ENCODE assay signal across 9 cellular contexts in genomic region chr1:941027-941587, GRCh38. TPM values are rescaled to one million over a fixed set of nuclear protein-coding genes. Genes with fewer than 3 reads are reported as not detected.
DNase-seq lines count a peak whose midpoint lies in the region; ATAC-seq and TF ChIP-seq lines count a peak whose summit lies in the region.
"Had no signal": no experiment of that assay in that cellular context is flagged by ENCODE, and none has a peak within 500 bp of the region (broad histone marks: within the 10 kb centered on the region; RNA-seq: fewer than 3 reads in every experiment).

No MANE protein-coding gene starts in this region.

- H3K4me3 ChIP-seq in DOHH2 (ENCODE audit: low read length) (no peak overlapping the region), PC-9 (peak overlapping the region; percentile 49; the same call in 1 of the 2 replicates), epithelial cell of proximal tubule (ENCODE audit: low read depth, low read length) (peak overlapping the region; percentile 40)

- H3K4me1 ChIP-seq in DOHH2 (ENCODE audit: control insufficient read depth, low read length) (peaks cover 20% of the 10 kb centered on the region), PC-9 (replicated peaks; ENCODE audit: insufficient read depth) (peaks cover 27% of the 10 kb centered on the region)

- H3K9me3 ChIP-seq in DOHH2 (ENCODE audit: control insufficient read depth, insufficient read depth, low read length) (no peaks in the 10 kb centered on the region), PC-9 (ENCODE audit: insufficient read depth, low read depth) (no peaks in the 10 kb centered on the region)

- CTCF ChIA-PET in PC-9 (lab: Charles Lee), result no interaction called here

- POLR2A ChIA-PET in PC-9 (lab: Charles Lee; ENCODE audit: unreplicated experiment), result no interaction called here

- no peak for ATAC-seq in HG03108 (IDR thresholded peaks at IDR 0.05; ENCODE audit: unreplicated experiment)

- DNase-seq in PC-9, result no peak
- no peak for DNase-seq in epithelial cell of proximal tubule (ENCODE audit: low read depth)
- DNase-seq in retina, result peak; percentile 80
- DNase-seq in DMS 273 (lab: John Stamatoyannopoulos, UW; ENCODE audit: unreplicated experiment), result no peak
- no peak for DNase-seq in stimulated activated CD4-positive, alpha-beta T cell treated with anti-CD3 and anti-CD28 coated beads, Interleukin-4, amount 100 ng/mL, for 4 hours
- DNase-seq in dermis blood vessel endothelial cell, result no peak

- BruUV-seq in PC-9 (replicated peaks; lab: Mats Ljungman, UMichigan), result no TSS peak

- no peaks in the 10 kb centered on the region for H3F3A ChIP-seq in DOHH2 (ENCODE audit: control insufficient read depth, insufficient read depth)
- H3F3A ChIP-seq in PC-9 (ENCODE audit: insufficient read depth, low read depth), result peaks cover 21% of the 10 kb centered on the region; the same call in 1 of the 2 replicates

- peak overlapping the region; percentile 39; the same call in 1 of the 2 replicates for H3K4me2 ChIP-seq in DOHH2 (ENCODE audit: low read length)
- peak overlapping the region; percentile 79 for H3K4me2 ChIP-seq in PC-9

- H3K36me3 ChIP-seq in DOHH2 (ENCODE audit: control insufficient read depth, low read length) (peaks cover 9% of the 10 kb centered on the region), PC-9 (ENCODE audit: low read depth) (no peaks in the 10 kb centered on the region)

- no peak overlapping the region for H3K27ac ChIP-seq in DOHH2 (ENCODE audit: low read depth, low read length)
- no peak overlapping the region for H3K27ac ChIP-seq in PC-9

- no peak overlapping the region for H2AFZ ChIP-seq in PC-9

- H3K27me3 ChIP-seq in DOHH2 (ENCODE audit: control insufficient read depth, low read length), result peaks cover 47% of the 10 kb centered on the region
- peaks cover 33% of the 10 kb centered on the region for H3K27me3 ChIP-seq in PC-9 (ENCODE audit: insufficient read depth, low read depth)

- TF ChIP-seq CTCF in DOHH2 (IDR thresholded peaks at IDR 0.05; ENCODE audit: low read depth, low read length, poor library complexity, severe bottlenecking), result no peak
- TF ChIP-seq CTCF in PC-9 (conservative IDR thresholded peaks at IDR 0.05), result no peak
- no peak for TF ChIP-seq CTCF in epithelial cell of proximal tubule (conservative IDR thresholded peaks at IDR 0.05; ENCODE audit: low read depth, low read length)

- H4K20me1 ChIP-seq in DOHH2 (ENCODE audit: control insufficient read depth, insufficient read depth, low read depth, low read length) (peaks cover 9% of the 10 kb centered on the region), PC-9 (ENCODE audit: insufficient read depth) (peaks cover 8% of the 10 kb centered on the region)

- intact Hi-C loops in PC-9 (cut with micrococcal nuclease; ENCODE audit: unreplicated experiment), result no loop called here

- no peaks in the 10 kb centered on the region for H3K9me2 ChIP-seq in DOHH2 (replicated peaks; ENCODE audit: control insufficient read depth, low read length)
- no peaks in the 10 kb centered on the region for H3K9me2 ChIP-seq in PC-9 (ENCODE audit: insufficient read depth)

- H3K79me2 ChIP-seq in DOHH2 (ENCODE audit: control insufficient read depth, low read length) (no peaks in the 10 kb centered on the region), PC-9 (ENCODE audit: low read depth) (no peaks in the 10 kb centered on the region)

RNA-seq across cellular contexts. Expression of gene SAMD11, which starts 17.4 kb away (rescaled TPM):
- total RNA-seq in PC-9 (2021) (0.59 and 2.2 TPM in 2 replicates), epithelial cell of proximal tubule (0.51 and 3.5 TPM in 2 replicates), dermis blood vessel endothelial cell (0.19 and 0.68 TPM in 2 replicates)
- total RNA-seq: HT-29 had no signal

RNA-seq across cellular contexts. Expression of gene NOC2L, which starts 17.9 kb away (rescaled TPM):
- total RNA-seq in PC-9 (2021) (86.4 and 100 TPM in 2 replicates), epithelial cell of proximal tubule (73.9 and 132 TPM in 2 replicates), dermis blood vessel endothelial cell (70.5 and 98.0 TPM in 2 replicates)

RNA-seq across cellular contexts. Expression of gene KLHL17, which starts 19.3 kb away (rescaled TPM):
- total RNA-seq in PC-9 (2021) (16.8 and 22.7 TPM in 2 replicates), epithelial cell of proximal tubule (11.9 and 33.3 TPM in 2 replicates), dermis blood vessel endothelial cell (5.4 and 8.0 TPM in 2 replicates)

RNA-seq across cellular contexts. Expression of gene PLEKHN1, which starts 25.2 kb away (rescaled TPM):
- total RNA-seq in PC-9 (2021) (9.1 and 11.9 TPM in 2 replicates), epithelial cell of proximal tubule (3.1 and 6.8 TPM in 2 replicates), dermis blood vessel endothelial cell (0.17 and 0.37 TPM in 2 replicates)

RNA-seq across cellular contexts. Expression of gene PERM1, which starts 40.8 kb away (rescaled TPM):
- 0.60 and 0.81 TPM in 2 replicates for total RNA-seq in PC-9 (2021)
- not detected in 2 replicates for total RNA-seq in epithelial cell of proximal tubule
- total RNA-seq in dermis blood vessel endothelial cell, result not detected in 2 replicates
